15 cellular contexts compared by ENCODE assay signal in genomic region chr1:233796146-233796798, GRCh38.
"Had no signal": no experiment of that assay in that cellular context is flagged by ENCODE, and none has a peak within 500 bp of the region (broad histone marks: within the 10 kb centered on the region; RNA-seq: fewer than 3 reads in every experiment).

No MANE protein-coding gene starts in this region.

- H3K4me3 ChIP-seq: heart left ventricle, left lung, upper lobe of right lung had no signal

- H3K4me1 ChIP-seq: heart left ventricle, left lung, upper lobe of right lung had no signal

- H3K27ac Mint-ChIP-seq: activated CD8-positive, alpha-beta memory T cell treated with anti-CD3 and anti-CD28 coated beads, Interleukin-2, amount 10 ng/mL, durations not matched to agents 7 days and 5 days; activated naive CD8-positive, alpha-beta T cell treated with anti-CD3 and anti-CD28 coated beads for 36 hours; memory B cell; natural killer cell treated with Interleukin-12 subunit alpha and Interleukin-12 subunit beta and Interleukin-15 and Interleukin-18, amount 100 ng/mL, for 72 hours had no signal

- ATAC-seq: activated CD8-positive, alpha-beta memory T cell treated with anti-CD3 and anti-CD28 coated beads, Interleukin-2, amount 10 ng/mL, durations not matched to agents 7 days and 5 days; activated T-cell treated with anti-CD3 and anti-CD28 coated beads, Interleukin-2, amount 50 U/mL, for 4 hours; heart left ventricle; left lung; natural killer cell treated with Interleukin-12 subunit alpha and Interleukin-12 subunit beta and Interleukin-15 and Interleukin-18, amount 100 ng/mL, for 72 hours; stimulated activated naive CD8-positive, alpha-beta T cell treated with anti-CD3 and anti-CD28 coated beads, Interleukin-15, Interleukin-2, amounts not matched to agents 100 U/mL and 50 U/mL, for 24 hours; upper lobe of right lung had no signal

- H3K36me3 Mint-ChIP-seq: activated CD8-positive, alpha-beta memory T cell treated with anti-CD3 and anti-CD28 coated beads, Interleukin-2, amount 10 ng/mL, durations not matched to agents 7 days and 5 days; activated naive CD8-positive, alpha-beta T cell treated with anti-CD3 and anti-CD28 coated beads for 36 hours; memory B cell; natural killer cell treated with Interleukin-12 subunit alpha and Interleukin-12 subunit beta and Interleukin-15 and Interleukin-18, amount 100 ng/mL, for 72 hours had no signal

- H3K4me1 Mint-ChIP-seq: activated CD8-positive, alpha-beta memory T cell treated with anti-CD3 and anti-CD28 coated beads, Interleukin-2, amount 10 ng/mL, durations not matched to agents 7 days and 5 days; activated naive CD8-positive, alpha-beta T cell treated with anti-CD3 and anti-CD28 coated beads for 36 hours; memory B cell had no signal

- H3K27me3 ChIP-seq: heart left ventricle, left lung, upper lobe of right lung had no signal

- H3K36me3 ChIP-seq: heart left ventricle, left lung, upper lobe of right lung had no signal

- H3K4me3 Mint-ChIP-seq: activated CD8-positive, alpha-beta memory T cell treated with anti-CD3 and anti-CD28 coated beads, Interleukin-2, amount 10 ng/mL, durations not matched to agents 7 days and 5 days; activated naive CD8-positive, alpha-beta T cell treated with anti-CD3 and anti-CD28 coated beads for 36 hours; activated T-cell treated with anti-CD3 and anti-CD28 coated beads, Interleukin-2, amount 50 U/mL, for 4 hours; memory B cell; natural killer cell treated with Interleukin-12 subunit alpha and Interleukin-12 subunit beta and Interleukin-15 and Interleukin-18, amount 100 ng/mL, for 72 hours had no signal

- FAIRE-seq: bronchial epithelial cell, endothelial cell of umbilical vein had no signal

- DNase-seq: activated CD4-positive, alpha-beta T cell treated with anti-CD3 and anti-CD28 coated beads, Interleukin-2, amount 50 U/mL, for 1 hour; activated CD8-positive, alpha-beta memory T cell treated with anti-CD3 and anti-CD28 coated beads, Interleukin-2, amount 10 ng/mL, durations not matched to agents 7 days and 5 days; activated effector memory CD4-positive, alpha-beta T cell treated with anti-CD3 and anti-CD28 coated beads, Interleukin-2, amount 50 U/mL, for 16 hours; activated naive CD8-positive, alpha-beta T cell treated with anti-CD3 and anti-CD28 coated beads for 36 hours; activated T-cell treated with anti-CD3 and anti-CD28 coated beads, Interleukin-2, amount 50 U/mL, for 4 hours; foreskin melanocyte; heart left ventricle; left lung; stimulated activated CD4-positive, alpha-beta T cell treated with anti-CD3 and anti-CD28 coated beads, Interleukin-2, amount 100 ng/mL, for 48 hours; stimulated activated naive CD8-positive, alpha-beta T cell treated with anti-CD3 and anti-CD28 coated beads, Interleukin-15, Interleukin-2, amounts not matched to agents 100 U/mL and 50 U/mL, for 24 hours; upper lobe of right lung had no signal

- H3K27ac ChIP-seq: heart left ventricle, left lung, upper lobe of right lung had no signal

- H3K9me3 ChIP-seq: upper lobe of right lung had no signal
